ENCODE assay signal across 7 cellular contexts in the genomic region with DNA sequence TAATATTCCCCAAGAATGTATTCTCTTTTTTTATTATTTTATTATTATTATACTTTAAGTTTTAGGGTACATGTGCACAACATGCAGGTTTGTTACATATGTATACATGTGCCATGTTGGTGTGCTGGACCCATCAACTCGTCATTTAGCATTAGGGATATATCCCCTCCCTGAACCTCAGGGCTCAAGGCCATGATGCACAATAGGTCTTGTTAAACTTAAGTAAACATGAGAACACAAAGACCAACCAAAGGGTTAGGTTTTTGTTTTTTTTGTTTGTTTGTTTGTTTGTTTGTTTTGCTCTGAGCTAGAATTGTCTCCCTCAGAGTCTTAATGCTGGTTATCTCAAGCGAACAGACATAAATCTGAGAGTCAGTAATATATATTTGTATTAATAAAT. TPM values are rescaled to one million over a fixed set of nuclear protein-coding genes. Genes with fewer than 3 reads are reported as not detected.
A peak's percentile ranks its signal among the peaks of the same experiment; 100 is the strongest.
DNase-seq lines count a peak whose midpoint lies in the region; ATAC-seq and TF ChIP-seq lines count a peak whose summit lies in the region.
"Not testable (repeated sequence)": the region's sequence is repeated elsewhere in the genome, so short reads cannot be mapped to it uniquely, and the experiment has no call there.

No MANE protein-coding gene starts in this region.

- not testable (repeated sequence) for H3K14ac ChIP-seq in mesenchymal stem cell (ENCODE audit: low read length in 2 of 2)

- not testable (repeated sequence) for H4K91ac ChIP-seq in mesenchymal stem cell (ENCODE audit: low read length)

- TF ChIP-seq CTCF in BJ (IDR thresholded peaks at IDR 0.05; ENCODE audit: insufficient read depth, low read depth, low read length); WI38 (IDR thresholded peaks at IDR 0.05; ENCODE audit: low read depth, low read length); esophagus squamous epithelium (IDR thresholded peaks at IDR 0.05); gastroesophageal sphincter (IDR thresholded peaks at IDR 0.05); sigmoid colon (IDR thresholded peaks at IDR 0.05); suprapubic skin (IDR thresholded peaks at IDR 0.05): not testable (repeated sequence)

- H2BK5ac ChIP-seq in mesenchymal stem cell (ENCODE audit: low read depth, low read length, poor library complexity, severe bottlenecking): not testable (repeated sequence)

- not testable (repeated sequence) for H3K79me1 ChIP-seq in mesenchymal stem cell (replicated peaks; ENCODE audit: low read length, poor library complexity, severe bottlenecking)

- H3K4me3 ChIP-seq in BJ (ENCODE audit: low read depth, low read length) (peak overlapping the region; percentile 94), WI38 (ENCODE audit: low read depth, low read length) (peak overlapping the region; percentile 86), esophagus squamous epithelium (peak overlapping the region in 3 of 4 donors; percentile 1 to 49 (median 47)), gastroesophageal sphincter (peak overlapping the region in 1 of 2 donors; percentile 30), mesenchymal stem cell (ENCODE audit: insufficient read depth in 1 of 2, low read depth in 1 of 2, low read length in 2 of 2) (peak overlapping the region in 1 of 2 experiments; percentile 90), sigmoid colon (peak overlapping the region in 3 of 4 donors; percentile 66 to 81 (median 81)), suprapubic skin (peak overlapping the region; percentile 49)

- WGBS in esophagus squamous epithelium, 2 donors: 72 to 87% methylated on average over 2 of the region's 2 CpGs
- 78 to 97% methylated on average over 2 of the region's 2 CpGs for WGBS in gastroesophageal sphincter (ENCODE audit: low coverage in 1 of 2), 2 donors
- WGBS in mesenchymal stem cell: 100% methylated on average over 1 of the region's 2 CpGs
- 63 to 77% methylated on average over 2 of the region's 2 CpGs for WGBS in sigmoid colon, 2 donors
- WGBS in suprapubic skin: 87% methylated on average over 2 of the region's 2 CpGs

- H3K4me2 ChIP-seq in mesenchymal stem cell (ENCODE audit: low read length, poor library complexity, severe bottlenecking): not testable (repeated sequence)

- not testable (repeated sequence) for ATAC-seq in gastroesophageal sphincter

- TF ChIP-seq EP300 in gastroesophageal sphincter (IDR thresholded peaks at IDR 0.05); sigmoid colon (IDR thresholded peaks at IDR 0.05); suprapubic skin (IDR thresholded peaks at IDR 0.05): not testable (repeated sequence)

- not testable (repeated sequence) for H3K9me3 ChIP-seq in esophagus squamous epithelium; gastroesophageal sphincter; mesenchymal stem cell (ENCODE audit: control insufficient read depth, low read length); sigmoid colon; suprapubic skin

- not testable (repeated sequence) for H4K8ac ChIP-seq in mesenchymal stem cell (ENCODE audit: low read length)

- H3K27ac ChIP-seq in esophagus squamous epithelium (peak overlapping the region in 2 of 4 donors; percentile 87 to 88), gastroesophageal sphincter (peak overlapping the region; percentile 79 to 94 (median 85)), sigmoid colon (peak overlapping the region; percentile 84 to 96 (median 94)), suprapubic skin (peak overlapping the region; percentile 57)
- H3K27ac ChIP-seq in mesenchymal stem cell (ENCODE audit: low read length, poor library complexity, severe bottlenecking): not testable (repeated sequence)

- peak overlapping the region; percentile 98 for H3K9ac ChIP-seq in mesenchymal stem cell (ENCODE audit: low read length)

- intact Hi-C loops in esophagus squamous epithelium (cut with DNase I): loop anchor here (5.0 kb wide), 1 partner anchor 242 kb away; no protein-coding TSS in a partner anchor
- intact Hi-C loops in sigmoid colon (cut with DNase I): loop anchor here (2.0 kb wide), 1 partner anchor 238 kb away; no protein-coding TSS in a partner anchor

- H2BK15ac ChIP-seq in mesenchymal stem cell (ENCODE audit: low read depth, poor library complexity, severe bottlenecking): not testable (repeated sequence)

- H2BK12ac ChIP-seq in mesenchymal stem cell (ENCODE audit: low read length in 2 of 2): not testable (repeated sequence)

- not testable (repeated sequence) for H3K36me3 ChIP-seq in BJ (ENCODE audit: control insufficient read depth, insufficient read depth, low read length); esophagus squamous epithelium; gastroesophageal sphincter; sigmoid colon; suprapubic skin
- peaks cover 0 to 61% of the 10 kb centered on the region in 2 experiments for H3K36me3 ChIP-seq in mesenchymal stem cell (ENCODE audit: control insufficient read depth in 1 of 2, insufficient read depth in 2 of 2, low read depth in 1 of 2, low read length in 2 of 2)

- not testable (repeated sequence) for DNase-seq in BJ (ENCODE audit: low read depth); esophagus squamous epithelium (lab: John Stamatoyannopoulos, UW); mesenchymal stem cell; sigmoid colon; suprapubic skin (ENCODE audit: low spot score in 2 of 2)

- H3K4ac ChIP-seq in mesenchymal stem cell (ENCODE audit: low read depth in 1 of 2, low read length in 2 of 2): not testable (repeated sequence)

- not testable (repeated sequence) for H3K18ac ChIP-seq in mesenchymal stem cell (ENCODE audit: low read depth in 1 of 2, low read length in 2 of 2)

- H3K27me3 ChIP-seq in BJ (ENCODE audit: control insufficient read depth, insufficient read depth, low read length); gastroesophageal sphincter; mesenchymal stem cell (ENCODE audit: control insufficient read depth in 1 of 2, insufficient read depth in 1 of 2, low read length in 2 of 2); sigmoid colon; suprapubic skin: not testable (repeated sequence)
- peaks cover 0 to 44% (median 0%) of the 10 kb centered on the region in 4 donors for H3K27me3 ChIP-seq in esophagus squamous epithelium

- CTCF ChIA-PET in BJ (lab: Yijun Ruan, JAX): interaction anchor here (0.6 to 5.9 kb wide), 21 partner anchors 10 to 287 kb away, joined by 3 to 44 read pairs (median 4); a partner anchor contains a TSS

- H3K23ac ChIP-seq in mesenchymal stem cell (ENCODE audit: low read length in 2 of 2): not testable (repeated sequence)

- peaks cover 0 to 26% (median 5%) of the 10 kb centered on the region in 3 donors for H3K4me1 ChIP-seq in esophagus squamous epithelium
- H3K4me1 ChIP-seq in gastroesophageal sphincter: peaks cover 12 to 91% (median 29%) of the 10 kb centered on the region in 3 donors
- not testable (repeated sequence) for H3K4me1 ChIP-seq in mesenchymal stem cell (ENCODE audit: control insufficient read depth, insufficient read depth, low read depth, low read length)
- H3K4me1 ChIP-seq in sigmoid colon: peaks cover 0 to 66% (median 49%) of the 10 kb centered on the region in 4 donors
- H3K4me1 ChIP-seq in suprapubic skin: peaks cover 22% of the 10 kb centered on the region

- H2AFZ ChIP-seq in mesenchymal stem cell (ENCODE audit: low read depth, low read length): not testable (repeated sequence)

- H2AK5ac ChIP-seq in mesenchymal stem cell (ENCODE audit: low read length, severe bottlenecking): not testable (repeated sequence)

- H2BK120ac ChIP-seq in mesenchymal stem cell (ENCODE audit: low read depth, low read length): not testable (repeated sequence)

- POLR2A ChIA-PET in BJ (lab: Charles Lee): not testable (repeated sequence)

- not testable (repeated sequence) for TF ChIP-seq POLR2A in esophagus squamous epithelium (IDR thresholded peaks at IDR 0.05); gastroesophageal sphincter (IDR thresholded peaks at IDR 0.05); sigmoid colon (IDR thresholded peaks at IDR 0.05); suprapubic skin (IDR thresholded peaks at IDR 0.05)

RNA-seq across cellular contexts. Expression of a gene that starts 4.7 kb away (rescaled TPM):
- polyA plus RNA-seq in BJ (2011; rRNA removed) (522 and 695 TPM in 2 replicates), sigmoid colon (10 to 100 TPM in 1 of 3 donors, 1 to 10 TPM in 2; 2.8 to 66.9 (median 9.0) TPM)
- polyA minus RNA-seq in BJ (2011; rRNA and poly(A)+ RNA removed): 839 and 1,058 TPM in 2 replicates
- total RNA-seq in esophagus squamous epithelium (100 to 1,000 TPM in 1 of 4 donors, 10 to 100 TPM in 2, 1 to 10 TPM in 1; 8.9 to 138 (median 46.5) TPM), gastroesophageal sphincter (100 to 1,000 TPM; 110 to 421 (median 310) TPM), sigmoid colon (100 to 1,000 TPM; 233 to 715 (median 381) TPM), suprapubic skin (10 to 100 TPM; 50.1 to 79.2 (median 66.3) TPM)
- 173 TPM for polyA plus RNA-seq in mesenchymal stem cell (2013, experiment 1 of 2)
- 153 TPM for polyA plus RNA-seq in mesenchymal stem cell (2013, experiment 2 of 2)
